12 cellular contexts compared by ENCODE assay signal in genomic region chr5:115351356-115352195, GRCh38. TPM values are rescaled to one million over a fixed set of nuclear protein-coding genes. Genes with fewer than 3 reads are reported as not detected.
DNase-seq lines count a peak whose midpoint lies in the region; ATAC-seq lines count a peak whose summit lies in the region.
"Had no signal": no experiment of that assay in that cellular context is flagged by ENCODE, and none has a peak within 500 bp of the region (broad histone marks: within the 10 kb centered on the region; RNA-seq: fewer than 3 reads in every experiment).

No MANE protein-coding gene starts in this region.

- DNase-seq in NCI-H460 (ENCODE audit: extremely low read depth, low read depth) (peak; percentile 44), dedifferentiated amniotic fluid mesenchymal stem cell (ENCODE audit: extremely low spot score) (peak; percentile 41), renal cortical epithelial cell (ENCODE audit: low read depth) (peak; percentile 90), MV-4-11 (lab: John Stamatoyannopoulos, UW) (no peak)
- DNase-seq: DMS153, lower lobe of right lung, NCI-H2081, occipital lobe had no signal

- peak; percentile 75 for ATAC-seq in GM18511 (IDR thresholded peaks at IDR 0.05; ENCODE audit: unreplicated experiment)
- no peak for ATAC-seq in HG02970 (IDR thresholded peaks at IDR 0.05; ENCODE audit: low FRiP score, unreplicated experiment)
- ATAC-seq in HG03521 (IDR thresholded peaks at IDR 0.05; ENCODE audit: unreplicated experiment) = no peak
- ATAC-seq: lower lobe of right lung; stimulated activated effector memory CD8-positive, alpha-beta T cell treated with anti-CD3 and anti-CD28 coated beads, Interleukin-12 subunit alpha, Interleukin-12 subunit beta, amount 100 ng/mL, for 72 hours had no signal

RNA-seq across cellular contexts. Expression of gene CCDC112, which starts 55.1 kb away (rescaled TPM):
- 10.9 and 13.0 TPM in 2 replicates for total RNA-seq in NCI-H460 (2014; rRNA removed; shearing (Covaris generic))
- polyA plus RNA-seq in NCI-H460 (2014; cell fraction: nucleus; rRNA removed) = 4.6 and 7.4 TPM in 2 replicates
- total RNA-seq in renal cortical epithelial cell = 5.7 and 12.2 TPM in 2 replicates
